ENCODE assay signal across 1 cellular context in the genomic region with DNA sequence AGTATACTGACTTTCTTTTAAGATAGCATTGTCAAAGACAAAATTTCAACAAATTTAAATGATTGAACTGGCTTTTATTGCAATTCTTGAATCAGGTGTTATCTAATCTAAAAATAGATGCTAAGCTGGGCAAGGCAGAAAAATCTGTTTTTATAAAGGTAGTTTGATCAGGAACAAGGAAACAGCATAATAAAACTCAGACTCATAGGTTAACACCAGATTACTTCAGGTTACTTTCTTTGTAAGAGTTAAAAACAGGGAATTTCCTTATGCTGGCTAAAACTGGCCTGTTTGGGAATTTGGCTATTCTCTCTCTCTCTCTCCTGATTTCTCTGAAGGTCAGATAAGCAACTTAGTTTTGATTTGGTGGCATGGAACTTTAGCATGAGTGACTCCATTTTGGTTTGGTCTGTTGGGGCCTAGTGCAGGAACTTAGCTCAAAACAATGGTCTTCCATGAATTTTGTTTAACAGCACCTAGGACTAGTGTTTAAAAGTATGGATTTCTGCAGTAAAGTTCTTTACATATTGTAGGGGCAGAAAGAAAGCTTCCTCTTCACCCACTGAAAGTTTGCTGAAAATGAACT.
A peak's percentile ranks its signal among the peaks of the same experiment; 100 is the strongest.
TF ChIP-seq lines count a peak whose summit lies in the region.

No MANE protein-coding gene starts in this region.

TF ChIP-seq in K562, 482 proteins besides CTCF, POLR2A, EP300 and RAD21 (continued from another document and continues in another):
- TF ChIP-seq, protein P1, sequence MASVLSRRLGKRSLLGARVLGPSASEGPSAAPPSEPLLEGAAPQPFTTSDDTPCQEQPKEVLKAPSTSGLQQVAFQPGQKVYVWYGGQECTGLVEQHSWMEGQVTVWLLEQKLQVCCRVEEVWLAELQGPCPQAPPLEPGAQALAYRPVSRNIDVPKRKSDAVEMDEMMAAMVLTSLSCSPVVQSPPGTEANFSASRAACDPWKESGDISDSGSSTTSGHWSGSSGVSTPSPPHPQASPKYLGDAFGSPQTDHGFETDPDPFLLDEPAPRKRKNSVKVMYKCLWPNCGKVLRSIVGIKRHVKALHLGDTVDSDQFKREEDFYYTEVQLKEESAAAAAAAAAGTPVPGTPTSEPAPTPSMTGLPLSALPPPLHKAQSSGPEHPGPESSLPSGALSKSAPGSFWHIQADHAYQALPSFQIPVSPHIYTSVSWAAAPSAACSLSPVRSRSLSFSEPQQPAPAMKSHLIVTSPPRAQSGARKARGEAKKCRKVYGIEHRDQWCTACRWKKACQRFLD (CRISPR knock-in tag; IDR thresholded peaks at IDR 0.05) = no peak
- TF ChIP-seq ZNF146 (CRISPR knock-in tag; IDR thresholded peaks at IDR 0.05; ENCODE audit: unreplicated experiment) = no peak
- TF ChIP-seq SRSF7 (optimal IDR thresholded peaks at IDR 0.05; ENCODE audit: low read depth, low read length) = no peak
- TF ChIP-seq, protein P2, sequence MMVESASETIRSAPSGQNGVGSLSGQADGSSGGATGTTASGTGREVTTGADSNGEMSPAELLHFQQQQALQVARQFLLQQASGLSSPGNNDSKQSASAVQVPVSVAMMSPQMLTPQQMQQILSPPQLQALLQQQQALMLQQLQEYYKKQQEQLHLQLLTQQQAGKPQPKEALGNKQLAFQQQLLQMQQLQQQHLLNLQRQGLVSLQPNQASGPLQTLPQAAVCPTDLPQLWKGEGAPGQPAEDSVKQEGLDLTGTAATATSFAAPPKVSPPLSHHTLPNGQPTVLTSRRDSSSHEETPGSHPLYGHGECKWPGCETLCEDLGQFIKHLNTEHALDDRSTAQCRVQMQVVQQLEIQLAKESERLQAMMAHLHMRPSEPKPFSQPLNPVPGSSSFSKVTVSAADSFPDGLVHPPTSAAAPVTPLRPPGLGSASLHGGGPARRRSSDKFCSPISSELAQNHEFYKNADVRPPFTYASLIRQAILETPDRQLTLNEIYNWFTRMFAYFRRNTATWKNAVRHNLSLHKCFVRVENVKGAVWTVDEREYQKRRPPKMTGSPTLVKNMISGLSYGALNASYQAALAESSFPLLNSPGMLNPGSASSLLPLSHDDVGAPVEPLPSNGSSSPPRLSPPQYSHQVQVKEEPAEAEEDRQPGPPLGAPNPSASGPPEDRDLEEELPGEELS (CRISPR knock-in tag; IDR thresholded peaks at IDR 0.05; ENCODE audit: borderline replicate concordance) = no peak
- no peak for TF ChIP-seq RBFOX2 (IDR thresholded peaks at IDR 0.05; ENCODE audit: low read depth, low read length)
- TF ChIP-seq BRD9 (IDR thresholded peaks at IDR 0.05; ENCODE audit: low read depth, partially characterized antibody) = no peak
- no peak for TF ChIP-seq ZNF140 (CRISPR knock-in tag; IDR thresholded peaks at IDR 0.05)
- TF ChIP-seq HNRNPUL1 (IDR thresholded peaks at IDR 0.05; ENCODE audit: low read length) = no peak
- TF ChIP-seq ZBTB17 (CRISPR knock-in tag; IDR thresholded peaks at IDR 0.05) = peak; percentile 61
- TF ChIP-seq ZNF263 (CRISPR knock-in tag; IDR thresholded peaks at IDR 0.05; ENCODE audit: borderline replicate concordance) = no peak
- TF ChIP-seq, protein P3, sequence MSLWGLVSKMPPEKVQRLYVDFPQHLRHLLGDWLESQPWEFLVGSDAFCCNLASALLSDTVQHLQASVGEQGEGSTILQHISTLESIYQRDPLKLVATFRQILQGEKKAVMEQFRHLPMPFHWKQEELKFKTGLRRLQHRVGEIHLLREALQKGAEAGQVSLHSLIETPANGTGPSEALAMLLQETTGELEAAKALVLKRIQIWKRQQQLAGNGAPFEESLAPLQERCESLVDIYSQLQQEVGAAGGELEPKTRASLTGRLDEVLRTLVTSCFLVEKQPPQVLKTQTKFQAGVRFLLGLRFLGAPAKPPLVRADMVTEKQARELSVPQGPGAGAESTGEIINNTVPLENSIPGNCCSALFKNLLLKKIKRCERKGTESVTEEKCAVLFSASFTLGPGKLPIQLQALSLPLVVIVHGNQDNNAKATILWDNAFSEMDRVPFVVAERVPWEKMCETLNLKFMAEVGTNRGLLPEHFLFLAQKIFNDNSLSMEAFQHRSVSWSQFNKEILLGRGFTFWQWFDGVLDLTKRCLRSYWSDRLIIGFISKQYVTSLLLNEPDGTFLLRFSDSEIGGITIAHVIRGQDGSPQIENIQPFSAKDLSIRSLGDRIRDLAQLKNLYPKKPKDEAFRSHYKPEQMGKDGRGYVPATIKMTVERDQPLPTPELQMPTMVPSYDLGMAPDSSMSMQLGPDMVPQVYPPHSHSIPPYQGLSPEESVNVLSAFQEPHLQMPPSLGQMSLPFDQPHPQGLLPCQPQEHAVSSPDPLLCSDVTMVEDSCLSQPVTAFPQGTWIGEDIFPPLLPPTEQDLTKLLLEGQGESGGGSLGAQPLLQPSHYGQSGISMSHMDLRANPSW (CRISPR knock-in tag; IDR thresholded peaks at IDR 0.05) = no peak
- no peak for TF ChIP-seq ZNF644 (tag; IDR thresholded peaks at IDR 0.05; ENCODE audit: low read depth)
- no peak for TF ChIP-seq POLR3G (IDR thresholded peaks at IDR 0.05; ENCODE audit: extremely low read depth, insufficient read length, insufficient replicate concordance)
- TF ChIP-seq, protein P4, sequence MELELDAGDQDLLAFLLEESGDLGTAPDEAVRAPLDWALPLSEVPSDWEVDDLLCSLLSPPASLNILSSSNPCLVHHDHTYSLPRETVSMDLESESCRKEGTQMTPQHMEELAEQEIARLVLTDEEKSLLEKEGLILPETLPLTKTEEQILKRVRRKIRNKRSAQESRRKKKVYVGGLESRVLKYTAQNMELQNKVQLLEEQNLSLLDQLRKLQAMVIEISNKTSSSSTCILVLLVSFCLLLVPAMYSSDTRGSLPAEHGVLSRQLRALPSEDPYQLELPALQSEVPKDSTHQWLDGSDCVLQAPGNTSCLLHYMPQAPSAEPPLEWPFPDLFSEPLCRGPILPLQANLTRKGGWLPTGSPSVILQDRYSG (tag; conservative IDR thresholded peaks at IDR 0.05; ENCODE audit: low read depth) = peak; percentile 69
- no peak for TF ChIP-seq ATF7 (IDR thresholded peaks at IDR 0.05)
- TF ChIP-seq NFIC (IDR thresholded peaks at IDR 0.05) = no peak
- no peak for TF ChIP-seq LCOR (CRISPR knock-in tag; IDR thresholded peaks at IDR 0.05)
- no peak for TF ChIP-seq POLR2AphosphoS2 (IDR thresholded peaks at IDR 0.05; ENCODE audit: low read length)
- TF ChIP-seq SLC30A9 (CRISPR knock-in tag; IDR thresholded peaks at IDR 0.05) = no peak
- TF ChIP-seq KLF1 (tag; IDR thresholded peaks at IDR 0.05) = no peak
- TF ChIP-seq MEF2D (tag; conservative IDR thresholded peaks at IDR 0.05; ENCODE audit: low read depth) = peak; percentile 56; the same call in 1 of the 2 replicates
- peak; percentile 58; the same call in 1 of the 2 replicates for TF ChIP-seq ZNF175 (CRISPR knock-in tag; IDR thresholded peaks at IDR 0.05; ENCODE audit: low read depth)
- TF ChIP-seq, protein P5, sequence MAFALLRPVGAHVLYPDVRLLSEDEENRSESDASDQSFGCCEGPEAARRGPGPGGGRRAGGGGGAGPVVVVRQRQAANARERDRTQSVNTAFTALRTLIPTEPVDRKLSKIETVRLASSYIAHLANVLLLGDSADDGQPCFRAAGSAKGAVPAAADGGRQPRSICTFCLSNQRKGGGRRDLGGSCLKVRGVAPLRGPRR (CRISPR knock-in tag; IDR thresholded peaks at IDR 0.05) = no peak; the same call in 1 of the 2 replicates
- TF ChIP-seq, protein P6, sequence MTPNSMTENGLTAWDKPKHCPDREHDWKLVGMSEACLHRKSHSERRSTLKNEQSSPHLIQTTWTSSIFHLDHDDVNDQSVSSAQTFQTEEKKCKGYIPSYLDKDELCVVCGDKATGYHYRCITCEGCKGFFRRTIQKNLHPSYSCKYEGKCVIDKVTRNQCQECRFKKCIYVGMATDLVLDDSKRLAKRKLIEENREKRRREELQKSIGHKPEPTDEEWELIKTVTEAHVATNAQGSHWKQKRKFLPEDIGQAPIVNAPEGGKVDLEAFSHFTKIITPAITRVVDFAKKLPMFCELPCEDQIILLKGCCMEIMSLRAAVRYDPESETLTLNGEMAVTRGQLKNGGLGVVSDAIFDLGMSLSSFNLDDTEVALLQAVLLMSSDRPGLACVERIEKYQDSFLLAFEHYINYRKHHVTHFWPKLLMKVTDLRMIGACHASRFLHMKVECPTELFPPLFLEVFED (CRISPR knock-in tag; conservative IDR thresholded peaks at IDR 0.05) = no peak
- no peak for TF ChIP-seq ZNF75A (CRISPR knock-in tag; IDR thresholded peaks at IDR 0.05)
- no peak for TF ChIP-seq ZNF212 (CRISPR knock-in tag; IDR thresholded peaks at IDR 0.05)
- TF ChIP-seq HOXB6 (CRISPR knock-in tag; IDR thresholded peaks at IDR 0.05; ENCODE audit: borderline replicate concordance) = no peak
- no peak for TF ChIP-seq ZNF143 (CRISPR knock-in tag; IDR thresholded peaks at IDR 0.05)
- TF ChIP-seq, protein P7, sequence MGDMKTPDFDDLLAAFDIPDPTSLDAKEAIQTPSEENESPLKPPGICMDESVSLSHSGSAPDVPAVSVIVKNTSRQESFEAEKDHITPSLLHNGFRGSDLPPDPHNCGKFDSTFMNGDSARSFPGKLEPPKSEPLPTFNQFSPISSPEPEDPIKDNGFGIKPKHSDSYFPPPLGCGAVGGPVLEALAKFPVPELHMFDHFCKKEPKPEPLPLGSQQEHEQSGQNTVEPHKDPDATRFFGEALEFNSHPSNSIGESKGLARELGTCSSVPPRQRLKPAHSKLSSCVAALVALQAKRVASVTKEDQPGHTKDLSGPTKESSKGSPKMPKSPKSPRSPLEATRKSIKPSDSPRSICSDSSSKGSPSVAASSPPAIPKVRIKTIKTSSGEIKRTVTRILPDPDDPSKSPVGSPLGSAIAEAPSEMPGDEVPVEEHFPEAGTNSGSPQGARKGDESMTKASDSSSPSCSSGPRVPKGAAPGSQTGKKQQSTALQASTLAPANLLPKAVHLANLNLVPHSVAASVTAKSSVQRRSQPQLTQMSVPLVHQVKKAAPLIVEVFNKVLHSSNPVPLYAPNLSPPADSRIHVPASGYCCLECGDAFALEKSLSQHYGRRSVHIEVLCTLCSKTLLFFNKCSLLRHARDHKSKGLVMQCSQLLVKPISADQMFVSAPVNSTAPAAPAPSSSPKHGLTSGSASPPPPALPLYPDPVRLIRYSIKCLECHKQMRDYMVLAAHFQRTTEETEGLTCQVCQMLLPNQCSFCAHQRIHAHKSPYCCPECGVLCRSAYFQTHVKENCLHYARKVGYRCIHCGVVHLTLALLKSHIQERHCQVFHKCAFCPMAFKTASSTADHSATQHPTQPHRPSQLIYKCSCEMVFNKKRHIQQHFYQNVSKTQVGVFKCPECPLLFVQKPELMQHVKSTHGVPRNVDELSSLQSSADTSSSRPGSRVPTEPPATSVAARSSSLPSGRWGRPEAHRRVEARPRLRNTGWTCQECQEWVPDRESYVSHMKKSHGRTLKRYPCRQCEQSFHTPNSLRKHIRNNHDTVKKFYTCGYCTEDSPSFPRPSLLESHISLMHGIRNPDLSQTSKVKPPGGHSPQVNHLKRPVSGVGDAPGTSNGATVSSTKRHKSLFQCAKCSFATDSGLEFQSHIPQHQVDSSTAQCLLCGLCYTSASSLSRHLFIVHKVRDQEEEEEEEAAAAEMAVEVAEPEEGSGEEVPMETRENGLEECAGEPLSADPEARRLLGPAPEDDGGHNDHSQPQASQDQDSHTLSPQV (IDR thresholded peaks at IDR 0.05) = peak; percentile 88
- peak; percentile 35; the same call in 1 of the 2 replicates for TF ChIP-seq DIDO1 (tag; IDR thresholded peaks at IDR 0.05; ENCODE audit: low read depth)
- no peak for TF ChIP-seq TEAD4 (IDR thresholded peaks at IDR 0.05; ENCODE audit: low read length)
- TF ChIP-seq TEAD4 (CRISPR knock-in tag; IDR thresholded peaks at IDR 0.05; ENCODE audit: borderline replicate concordance) = no peak
- no peak for TF ChIP-seq SNRNP70 (optimal IDR thresholded peaks at IDR 0.05; ENCODE audit: low read depth, low read length)
- TF ChIP-seq RBM34 (IDR thresholded peaks at IDR 0.05; ENCODE audit: borderline replicate concordance, insufficient read depth, low read length) = no peak
- peak; percentile 89 for TF ChIP-seq PTTG1 (tag; IDR thresholded peaks at IDR 0.05; ENCODE audit: low read depth)
- TF ChIP-seq ERF (CRISPR knock-in tag; IDR thresholded peaks at IDR 0.05) = no peak
- TF ChIP-seq, protein P8, sequence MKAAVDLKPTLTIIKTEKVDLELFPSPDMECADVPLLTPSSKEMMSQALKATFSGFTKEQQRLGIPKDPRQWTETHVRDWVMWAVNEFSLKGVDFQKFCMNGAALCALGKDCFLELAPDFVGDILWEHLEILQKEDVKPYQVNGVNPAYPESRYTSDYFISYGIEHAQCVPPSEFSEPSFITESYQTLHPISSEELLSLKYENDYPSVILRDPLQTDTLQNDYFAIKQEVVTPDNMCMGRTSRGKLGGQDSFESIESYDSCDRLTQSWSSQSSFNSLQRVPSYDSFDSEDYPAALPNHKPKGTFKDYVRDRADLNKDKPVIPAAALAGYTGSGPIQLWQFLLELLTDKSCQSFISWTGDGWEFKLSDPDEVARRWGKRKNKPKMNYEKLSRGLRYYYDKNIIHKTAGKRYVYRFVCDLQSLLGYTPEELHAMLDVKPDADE (conservative IDR thresholded peaks at IDR 0.05; ENCODE audit: control insufficient read depth, low read depth, low read length) = no peak
- TF ChIP-seq ZNF347 (CRISPR knock-in tag; IDR thresholded peaks at IDR 0.05; ENCODE audit: low read depth) = no peak
- TF ChIP-seq, protein P9, sequence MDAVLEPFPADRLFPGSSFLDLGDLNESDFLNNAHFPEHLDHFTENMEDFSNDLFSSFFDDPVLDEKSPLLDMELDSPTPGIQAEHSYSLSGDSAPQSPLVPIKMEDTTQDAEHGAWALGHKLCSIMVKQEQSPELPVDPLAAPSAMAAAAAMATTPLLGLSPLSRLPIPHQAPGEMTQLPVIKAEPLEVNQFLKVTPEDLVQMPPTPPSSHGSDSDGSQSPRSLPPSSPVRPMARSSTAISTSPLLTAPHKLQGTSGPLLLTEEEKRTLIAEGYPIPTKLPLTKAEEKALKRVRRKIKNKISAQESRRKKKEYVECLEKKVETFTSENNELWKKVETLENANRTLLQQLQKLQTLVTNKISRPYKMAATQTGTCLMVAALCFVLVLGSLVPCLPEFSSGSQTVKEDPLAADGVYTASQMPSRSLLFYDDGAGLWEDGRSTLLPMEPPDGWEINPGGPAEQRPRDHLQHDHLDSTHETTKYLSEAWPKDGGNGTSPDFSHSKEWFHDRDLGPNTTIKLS (IDR thresholded peaks at IDR 0.05; ENCODE audit: borderline replicate concordance, low read depth) = no peak
- no peak for TF ChIP-seq CCNT2 (IDR thresholded peaks at IDR 0.05; ENCODE audit: borderline replicate concordance, extremely low read depth, insufficient read length, low read depth, low read length)
- no peak for TF ChIP-seq PHTF2 (CRISPR knock-in tag; IDR thresholded peaks at IDR 0.05)
- no peak for TF ChIP-seq ZNF77 (CRISPR knock-in tag; IDR thresholded peaks at IDR 0.05)
- no peak for TF ChIP-seq SIN3A (IDR thresholded peaks at IDR 0.05; ENCODE audit: borderline replicate concordance in 2 of 2, control insufficient read depth in 1 of 2, low read depth in 2 of 2, low read length in 2 of 2)
- TF ChIP-seq PHB (CRISPR knock-in tag; IDR thresholded peaks at IDR 0.05) = no peak
- no peak for TF ChIP-seq NELFE (IDR thresholded peaks at IDR 0.05; ENCODE audit: insufficient read depth, insufficient read length)
- no peak for TF ChIP-seq ZEB2 (IDR thresholded peaks at IDR 0.05)
- TF ChIP-seq, protein P10, sequence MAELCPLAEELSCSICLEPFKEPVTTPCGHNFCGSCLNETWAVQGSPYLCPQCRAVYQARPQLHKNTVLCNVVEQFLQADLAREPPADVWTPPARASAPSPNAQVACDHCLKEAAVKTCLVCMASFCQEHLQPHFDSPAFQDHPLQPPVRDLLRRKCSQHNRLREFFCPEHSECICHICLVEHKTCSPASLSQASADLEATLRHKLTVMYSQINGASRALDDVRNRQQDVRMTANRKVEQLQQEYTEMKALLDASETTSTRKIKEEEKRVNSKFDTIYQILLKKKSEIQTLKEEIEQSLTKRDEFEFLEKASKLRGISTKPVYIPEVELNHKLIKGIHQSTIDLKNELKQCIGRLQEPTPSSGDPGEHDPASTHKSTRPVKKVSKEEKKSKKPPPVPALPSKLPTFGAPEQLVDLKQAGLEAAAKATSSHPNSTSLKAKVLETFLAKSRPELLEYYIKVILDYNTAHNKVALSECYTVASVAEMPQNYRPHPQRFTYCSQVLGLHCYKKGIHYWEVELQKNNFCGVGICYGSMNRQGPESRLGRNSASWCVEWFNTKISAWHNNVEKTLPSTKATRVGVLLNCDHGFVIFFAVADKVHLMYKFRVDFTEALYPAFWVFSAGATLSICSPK (IDR thresholded peaks at IDR 0.05; ENCODE audit: borderline replicate concordance) = no peak
